In genomic region chr16:50733468-50733867, GRCh38 we compare ENCODE assay signal across 31 cellular contexts. TPM values are rescaled to one million over a fixed set of nuclear protein-coding genes. Genes with fewer than 3 reads are reported as not detected.
"Had no signal": no experiment of that assay in that cellular context is flagged by ENCODE, and none has a peak within 500 bp of the region (broad histone marks: within the 10 kb centered on the region; RNA-seq: fewer than 3 reads in every experiment).

No MANE protein-coding gene starts in this region.

- H3K27me3 ChIP-seq: brain microvascular endothelial cell, foreskin keratinocyte, gastrocnemius medialis, heart left ventricle had no signal

- H3K27ac ChIP-seq: brain microvascular endothelial cell, foreskin keratinocyte, gastrocnemius medialis, heart left ventricle, WERI-Rb-1 had no signal

- H3K9me3 ChIP-seq: gastrocnemius medialis, heart left ventricle had no signal

- H3K36me3 Mint-ChIP-seq: activated naive CD4-positive, alpha-beta T cell treated with anti-CD3 and anti-CD28 coated beads, Interleukin-2, amount 50 U/mL, for 72 hours; activated naive CD8-positive, alpha-beta T cell treated with anti-CD3 and anti-CD28 coated beads, Interleukin-2, amount 10 ng/mL, durations not matched to agents 7 days and 5 days had no signal

- H3K4me1 ChIP-seq: foreskin keratinocyte, heart left ventricle had no signal

- DNase-seq: activated B cell treated with CpG ODN at 0.5 μM for 24 hours; activated CD4-positive, alpha-beta T cell treated with anti-CD3 and anti-CD28 coated beads for 48 hours; activated CD4-positive, alpha-beta T cell treated with anti-CD3 and anti-CD28 coated beads, Interleukin-2, amount 50 U/mL, for 1 hour; activated CD4-positive, alpha-beta T cell treated with anti-CD3 and anti-CD28 coated beads, Interleukin-2, amount 50 U/mL, for 48 hours; activated CD8-positive, alpha-beta memory T cell treated with anti-CD3 and anti-CD28 coated beads for 24 hours; activated CD8-positive, alpha-beta T cell treated with anti-CD3 and anti-CD28 coated beads for 36 hours; activated effector memory CD4-positive, alpha-beta T cell treated with anti-CD3 and anti-CD28 coated beads, Interleukin-2, amount 50 U/mL, for 16 hours; activated naive CD4-positive, alpha-beta T cell treated with anti-CD3 and anti-CD28 coated beads, Interleukin-2, amount 10 ng/mL, durations not matched to agents 7 days and 5 days; activated naive CD8-positive, alpha-beta T cell treated with anti-CD3 and anti-CD28 coated beads, Interleukin-2, amount 10 ng/mL, durations not matched to agents 7 days and 5 days; activated T-cell treated with anti-CD3 and anti-CD28 coated beads, Interleukin-2, amount 50 U/mL, for 4 hours; brain microvascular endothelial cell; cortex of kidney; dermis blood vessel endothelial cell; effector CD8-positive, alpha-beta T cell; foreskin keratinocyte; glutamatergic neuron; heart left ventricle; T-helper 1 cell; T-helper 17 cell; T1000; WERI-Rb-1 had no signal

- H3K9me3 Mint-ChIP-seq: activated B cell treated with CpG ODN at 0.5 μM for 24 hours; activated CD8-positive, alpha-beta T cell treated with anti-CD3 and anti-CD28 coated beads for 36 hours; activated T-cell treated with anti-CD3 and anti-CD28 coated beads, Interleukin-2, amount 50 U/mL, for 4 hours; activated T-helper 1 cell treated with anti-CD3 and anti-CD28 coated beads, Interleukin-12 subunit alpha, Interleukin-12 subunit beta, Interleukin-2, Interleukin-4 antibody, amounts not matched to agents 30 ng/mL and 10 ng/mL and 1 ng/mL, durations not matched to agents 14 hours and 24 hours and 36 hours; activated T-helper 2 cell treated with anti-CD3 and anti-CD28 coated beads, Interferon-gamma antibody, Interleukin-2, Interleukin-4, amounts not matched to agents 10 μg/mL and 5 μg/mL and 100 μg/mL, durations not matched to agents 14 hours and 24 hours and 36 hours; central memory CD8-positive, alpha-beta T cell; T-helper 2 cell treated with Interferon-gamma antibody and Interleukin-4, amounts not matched to agents 5 μg/mL and 100 μg/mL, for 36 hours had no signal

- H3K27ac Mint-ChIP-seq: activated B cell treated with CpG ODN at 0.5 μM for 24 hours; activated CD8-positive, alpha-beta T cell treated with anti-CD3 and anti-CD28 coated beads for 36 hours; activated naive CD4-positive, alpha-beta T cell treated with anti-CD3 and anti-CD28 coated beads, Interleukin-2, amount 10 ng/mL, durations not matched to agents 7 days and 5 days; activated naive CD4-positive, alpha-beta T cell treated with anti-CD3 and anti-CD28 coated beads, Interleukin-2, amount 50 U/mL, for 72 hours; activated naive CD8-positive, alpha-beta T cell treated with anti-CD3 and anti-CD28 coated beads, Interleukin-2, amount 10 ng/mL, durations not matched to agents 7 days and 5 days; activated T-helper 1 cell treated with anti-CD3 and anti-CD28 coated beads, Interleukin-12 subunit alpha, Interleukin-12 subunit beta, Interleukin-2, Interleukin-4 antibody, amounts not matched to agents 30 ng/mL and 10 ng/mL and 1 ng/mL, durations not matched to agents 14 hours and 24 hours and 36 hours; T-helper 2 cell treated with Interferon-gamma antibody and Interleukin-4, amounts not matched to agents 5 μg/mL and 100 μg/mL, for 36 hours had no signal

- H3K4me3 Mint-ChIP-seq: activated B cell treated with CpG ODN at 0.5 μM for 24 hours; activated CD8-positive, alpha-beta T cell treated with anti-CD3 and anti-CD28 coated beads for 36 hours; activated naive CD4-positive, alpha-beta T cell treated with anti-CD3 and anti-CD28 coated beads, Interleukin-2, amount 10 ng/mL, durations not matched to agents 7 days and 5 days; activated naive CD8-positive, alpha-beta T cell treated with anti-CD3 and anti-CD28 coated beads, Interleukin-2, amount 10 ng/mL, durations not matched to agents 7 days and 5 days; activated T-cell treated with anti-CD3 and anti-CD28 coated beads, Interleukin-2, amount 50 U/mL, for 4 hours; activated T-helper 1 cell treated with anti-CD3 and anti-CD28 coated beads, Interleukin-12 subunit alpha, Interleukin-12 subunit beta, Interleukin-2, Interleukin-4 antibody, amounts not matched to agents 30 ng/mL and 10 ng/mL and 1 ng/mL, durations not matched to agents 14 hours and 24 hours and 36 hours; central memory CD8-positive, alpha-beta T cell; T-helper 17 cell; T-helper 2 cell treated with Interferon-gamma antibody and Interleukin-4, amounts not matched to agents 5 μg/mL and 100 μg/mL, for 36 hours had no signal

- H3K27me3 Mint-ChIP-seq: activated B cell treated with CpG ODN at 0.5 μM for 24 hours; activated CD8-positive, alpha-beta T cell treated with anti-CD3 and anti-CD28 coated beads for 36 hours; activated naive CD8-positive, alpha-beta T cell treated with anti-CD3 and anti-CD28 coated beads, Interleukin-2, amount 10 ng/mL, durations not matched to agents 7 days and 5 days; central memory CD8-positive, alpha-beta T cell; T-helper 17 cell had no signal

RNA-seq across cellular contexts. Expression of gene NOD2, which starts 40.1 kb away (rescaled TPM):
- total RNA-seq: astrocyte had no signal

RNA-seq across cellular contexts. Expression of gene SNX20, which starts 52.4 kb away (rescaled TPM):
- total RNA-seq: astrocyte, bronchial epithelial cell, cerebellum, epithelial cell of proximal tubule, foreskin keratinocyte had no signal
